Comparison of ENCODE assay signal across 9 cellular contexts in the genomic region with DNA sequence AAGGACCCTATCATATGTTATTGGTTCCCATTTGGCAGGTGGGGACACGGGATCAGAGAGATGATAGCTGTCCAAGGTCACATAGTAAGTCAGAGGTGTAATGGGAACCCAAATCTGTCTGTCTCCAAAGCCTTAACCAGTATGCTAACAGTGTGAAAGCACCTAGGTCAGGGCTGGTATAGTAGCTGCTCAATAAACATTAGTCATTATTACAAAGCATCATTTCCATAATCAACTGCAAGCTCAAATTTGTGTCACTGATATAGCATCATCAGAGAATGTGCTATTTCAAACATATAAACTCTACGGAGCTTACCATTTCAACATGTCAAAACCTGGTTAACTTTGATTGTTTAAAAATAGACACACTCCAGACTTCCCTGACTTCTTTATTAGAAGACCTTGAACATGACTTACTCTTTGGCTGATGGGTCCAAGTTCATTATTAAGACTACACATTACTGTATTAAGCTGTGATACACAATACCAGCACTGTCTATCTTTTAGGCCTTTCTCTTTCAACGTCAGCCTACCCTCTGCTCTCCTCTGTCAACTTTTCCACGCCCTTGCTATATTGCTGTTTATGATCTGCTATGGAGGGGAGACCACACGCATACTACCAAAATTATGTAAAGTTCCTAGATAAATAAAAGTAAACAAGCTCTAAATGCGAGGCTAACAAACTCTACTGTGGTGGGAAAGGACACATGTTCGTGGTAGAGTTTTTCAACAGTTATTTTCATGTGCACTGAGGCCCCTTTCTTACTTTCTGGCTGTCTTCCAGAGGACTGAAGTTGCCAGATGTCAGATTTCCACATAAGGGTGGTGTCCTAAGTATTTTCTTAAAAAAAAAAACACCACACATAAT. TPM values are rescaled to one million over a fixed set of nuclear protein-coding genes. Genes with fewer than 3 reads are reported as not detected.
A peak's percentile ranks its signal among the peaks of the same experiment; 100 is the strongest.
DNase-seq lines count a peak whose midpoint lies in the region; ATAC-seq and TF ChIP-seq lines count a peak whose summit lies in the region.
"Had no signal": no experiment of that assay in that cellular context is flagged by ENCODE, and none has a peak within 500 bp of the region (broad histone marks: within the 10 kb centered on the region; RNA-seq: fewer than 3 reads in every experiment).

No MANE protein-coding gene starts in this region.

- no peaks in the 10 kb centered on the region for H3K9me2 ChIP-seq in GM23248 (ENCODE audit: insufficient read depth)

- H4K20me1 ChIP-seq in GM23248 (ENCODE audit: insufficient read depth) (no peaks in the 10 kb centered on the region), smooth muscle cell (ENCODE audit: low read depth) (no peaks in the 10 kb centered on the region)

- peaks cover 75% of the 10 kb centered on the region for H3F3A ChIP-seq in GM23248 (ENCODE audit: insufficient read depth)
- H3F3A ChIP-seq in smooth muscle cell (ENCODE audit: low read depth): peaks cover 26% of the 10 kb centered on the region

- 27 to 33% methylated on average over 7 of the region's 7 CpGs for WGBS in GM23248 (ENCODE audit: low coverage in 1 of 2, low lambda C conversion rate in 2 of 2, missing lambda C conversion rate in 2 of 2), 2 experiments
- 24% methylated on average over 7 of the region's 7 CpGs for WGBS in smooth muscle cell (ENCODE audit: low lambda C conversion rate)

- H3K4me3 ChIP-seq in GM23248 (peak overlapping the region; percentile 63), foreskin fibroblast (ENCODE audit: low read depth in 1 of 2, low read length in 2 of 2) (peak overlapping the region; percentile 15 to 33), smooth muscle cell (peak overlapping the region; percentile 19)

- peaks cover 5% of the 10 kb centered on the region; the same call in 1 of the 2 replicates for H3K36me3 ChIP-seq in GM23248 (ENCODE audit: low read depth)
- no peaks in the 10 kb centered on the region for H3K36me3 ChIP-seq in smooth muscle cell (ENCODE audit: low read depth)

- TF ChIP-seq CTCF in foreskin fibroblast (IDR thresholded peaks at IDR 0.05; ENCODE audit: low read depth, low read length) (no peak), smooth muscle cell (IDR thresholded peaks at IDR 0.05; ENCODE audit: borderline replicate concordance, insufficient read depth, poor library complexity, severe bottlenecking) (no peak)

- H3K27me3 ChIP-seq in GM23248 (replicated peaks; ENCODE audit: insufficient read depth) (no peaks in the 10 kb centered on the region), smooth muscle cell (ENCODE audit: low read depth) (no peaks in the 10 kb centered on the region)

- H2AFZ ChIP-seq in GM23248 (no peak overlapping the region), smooth muscle cell (ENCODE audit: low read depth) (no peak overlapping the region)

- H3K4me1 ChIP-seq in GM23248 (ENCODE audit: insufficient read depth) (peaks cover 52% of the 10 kb centered on the region), smooth muscle cell (ENCODE audit: low read depth) (peaks cover 32% of the 10 kb centered on the region)

- ATAC-seq in HG03469 (IDR thresholded peaks at IDR 0.05; ENCODE audit: unreplicated experiment): no peak

- peaks cover 92% of the 10 kb centered on the region for H3K79me2 ChIP-seq in GM23248 (ENCODE audit: insufficient read depth)
- H3K79me2 ChIP-seq in smooth muscle cell (ENCODE audit: low read depth): peaks cover 85% of the 10 kb centered on the region

- peak overlapping the region; percentile 94 for H3K27ac ChIP-seq in GM23248
- H3K27ac ChIP-seq in smooth muscle cell (ENCODE audit: low read depth): peak overlapping the region; percentile 98

- peak overlapping the region; percentile 96 for H3K4me2 ChIP-seq in GM23248 (ENCODE audit: unreplicated experiment)
- peak overlapping the region; percentile 79 for H3K4me2 ChIP-seq in smooth muscle cell

- H3K9ac ChIP-seq in GM23248: peak overlapping the region; percentile 72
- peak overlapping the region; percentile 68 for H3K9ac ChIP-seq in smooth muscle cell (ENCODE audit: low read depth)

- DNase-seq in GM23248 (peak; percentile 68), SK-MEL-5 (ENCODE audit: low read depth, low spot score) (peak; percentile 56), foreskin fibroblast (peak; percentile 57 to 83), smooth muscle cell (lab: John Stamatoyannopoulos, UW; ENCODE audit: unreplicated experiment) (no peak), T-helper 2 cell (no peak), GOT3 (lab: John Stamatoyannopoulos, UW) (no peak), mesenteric fat pad (ENCODE audit: low spot score) (no peak)
- DNase-seq: NCI-H1048 had no signal

- no peaks in the 10 kb centered on the region for H3K9me3 ChIP-seq in GM23248 (ENCODE audit: low read depth)
- H3K9me3 ChIP-seq in smooth muscle cell (replicated peaks; ENCODE audit: low read depth): no peaks in the 10 kb centered on the region

- in situ Hi-C loops in GM23248 (cut with MboI) (no loop called here), SK-MEL-5 (cut with HindIII; ENCODE audit: low pct_unique_long_range_greater_than_20kb, low sequenced_read_pairs) (no loop called here)

RNA-seq across cellular contexts. Expression of a gene that starts 33.6 kb away (rescaled TPM):
- 18.5 and 22.4 TPM in 2 replicates for total RNA-seq in GM23248 (2014; rRNA removed; shearing (Covaris generic))
- polyA plus RNA-seq in GM23248 (2016; fragmentation: Nextera tagmentation; extraction: Ambion mirVana) (12.4 and 12.6 TPM in 2 replicates), smooth muscle cell (9.4 and 12.7 TPM in 2 replicates)
- 5.3 and 6.2 TPM in 2 replicates for total RNA-seq in SK-MEL-5 (2014; rRNA removed; shearing (Covaris generic))
- polyA plus RNA-seq in SK-MEL-5 (2015; cell fraction: cytosol; rRNA removed): 7.0 and 7.7 TPM in 2 replicates
- 5.9 and 10.0 TPM in 2 replicates for polyA plus RNA-seq in SK-MEL-5 (2015; cell fraction: nucleus; rRNA removed)
- total RNA-seq in smooth muscle cell (14.1 and 17.9 TPM in 2 replicates), mesenteric fat pad (19.7 TPM)

Comparison
In these comparisons a context has a peak if more than half of its experiments do, and no peak if none do; other contexts are left out.
1. DNase-seq: peak in GM23248 (single experiment), SK-MEL-5 (single experiment) and foreskin fibroblast (2 of 2); none in smooth muscle cell (single experiment), T-helper 2 cell (0 of 5), GOT3 (single experiment) and mesenteric fat pad (single experiment).
2. Peak in every context shown above with its lines, with median percentiles within 50 percentile points of each other: H3K4me3 ChIP-seq.